In the genomic region with DNA sequence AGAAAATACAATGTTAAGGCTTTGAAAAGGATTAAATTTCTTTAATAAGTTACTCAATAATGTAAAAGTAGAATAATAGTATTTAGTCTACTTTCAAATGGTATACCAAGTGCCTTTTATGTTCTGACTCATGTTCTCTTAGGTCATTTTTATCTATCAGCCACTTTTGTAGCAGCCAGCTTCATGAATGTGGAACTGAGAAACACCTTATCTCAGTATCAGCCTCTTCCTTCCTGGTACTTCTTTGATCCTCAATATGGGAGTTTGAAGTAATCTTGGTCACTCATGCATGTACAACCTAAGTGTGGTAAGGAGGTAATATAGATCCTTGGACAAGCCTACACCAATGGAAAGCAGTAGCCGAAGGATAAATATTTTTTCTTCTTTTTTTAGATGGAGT, we compare ENCODE assay signal across 16 cellular contexts.
"Had no signal": no experiment of that assay in that cellular context is flagged by ENCODE, and none has a peak within 500 bp of the region (broad histone marks: within the 10 kb centered on the region; RNA-seq: fewer than 3 reads in every experiment).

No MANE protein-coding gene starts in this region.

- ATAC-seq: activated T-cell treated with anti-CD3 and anti-CD28 coated beads, Interleukin-2, amount 50 U/mL, for 4 hours; effector memory CD8-positive, alpha-beta T cell; gastroesophageal sphincter; left ventricle myocardium superior; right lobe of liver; stimulated activated naive B cell treated with anti-CD40 and anti-IgM and Interleukin-4, amounts not matched to agents 10 μg/mL and 1 μg/mL and 100 μg/mL, for 72 hours had no signal

- H3K9me3 Mint-ChIP-seq: dendritic cell treated with granulocyte-macrophage colony-stimulating factor and Interleukin-4, amounts not matched to agents 40 ng/mL and 50 ng/mL, for 4 days; nephron had no signal

- H3K4me3 Mint-ChIP-seq: activated CD4-positive, alpha-beta memory T cell treated with anti-CD3 and anti-CD28 coated beads for 36 hours; activated naive CD8-positive, alpha-beta T cell treated with anti-CD3 and anti-CD28 coated beads for 36 hours; activated T-cell treated with anti-CD3 and anti-CD28 coated beads, Interleukin-2, amount 50 U/mL, for 4 hours; dendritic cell treated with granulocyte-macrophage colony-stimulating factor and Interleukin-4, amounts not matched to agents 40 ng/mL and 50 ng/mL, for 4 days; effector memory CD8-positive, alpha-beta T cell; nephron; stimulated activated naive B cell treated with anti-CD40 and anti-IgM and Interleukin-4, amounts not matched to agents 10 μg/mL and 1 μg/mL and 100 μg/mL, for 72 hours had no signal

- H3K27me3 Mint-ChIP-seq: activated CD4-positive, alpha-beta memory T cell treated with anti-CD3 and anti-CD28 coated beads for 36 hours; activated naive CD8-positive, alpha-beta T cell treated with anti-CD3 and anti-CD28 coated beads for 36 hours; dendritic cell treated with granulocyte-macrophage colony-stimulating factor and Interleukin-4, amounts not matched to agents 40 ng/mL and 50 ng/mL, for 4 days; effector memory CD8-positive, alpha-beta T cell; stimulated activated naive B cell treated with anti-CD40 and anti-IgM and Interleukin-4, amounts not matched to agents 10 μg/mL and 1 μg/mL and 100 μg/mL, for 72 hours had no signal

- H3K36me3 Mint-ChIP-seq: activated CD4-positive, alpha-beta memory T cell treated with anti-CD3 and anti-CD28 coated beads for 36 hours; activated naive CD8-positive, alpha-beta T cell treated with anti-CD3 and anti-CD28 coated beads for 36 hours; stimulated activated naive B cell treated with anti-CD40 and anti-IgM and Interleukin-4, amounts not matched to agents 10 μg/mL and 1 μg/mL and 100 μg/mL, for 72 hours had no signal

- H3K27ac Mint-ChIP-seq: activated CD4-positive, alpha-beta memory T cell treated with anti-CD3 and anti-CD28 coated beads for 36 hours; activated naive CD8-positive, alpha-beta T cell treated with anti-CD3 and anti-CD28 coated beads for 36 hours; dendritic cell treated with granulocyte-macrophage colony-stimulating factor and Interleukin-4, amounts not matched to agents 40 ng/mL and 50 ng/mL, for 4 days; effector memory CD8-positive, alpha-beta T cell; nephron; stimulated activated naive B cell treated with anti-CD40 and anti-IgM and Interleukin-4, amounts not matched to agents 10 μg/mL and 1 μg/mL and 100 μg/mL, for 72 hours had no signal

- H3K4me1 Mint-ChIP-seq: activated naive CD8-positive, alpha-beta T cell treated with anti-CD3 and anti-CD28 coated beads for 36 hours; nephron; stimulated activated naive B cell treated with anti-CD40 and anti-IgM and Interleukin-4, amounts not matched to agents 10 μg/mL and 1 μg/mL and 100 μg/mL, for 72 hours had no signal

- DNase-seq: activated CD4-positive, alpha-beta memory T cell treated with anti-CD3 and anti-CD28 coated beads for 36 hours; activated CD4-positive, CD25-positive, alpha-beta regulatory T cell treated with anti-CD3 and anti-CD28 coated beads, Interleukin-2, amount 50 U/mL, for 72 hours; activated gamma-delta T cell; activated naive CD8-positive, alpha-beta T cell treated with anti-CD3 and anti-CD28 coated beads for 36 hours; activated T-cell treated with anti-CD3 and anti-CD28 coated beads, Interleukin-2, amount 50 U/mL, for 4 hours; anterior cingulate cortex; cerebellar nuclear complex; effector memory CD8-positive, alpha-beta T cell; left ventricle myocardium superior; mesenchymal stem cell; right lobe of liver; stimulated activated naive B cell treated with anti-CD40 and anti-IgM and Interleukin-4, amounts not matched to agents 10 μg/mL and 1 μg/mL and 100 μg/mL, for 72 hours; transverse colon had no signal
